8 cellular contexts compared by ENCODE assay signal in genomic region chr15:85689729-85690128, GRCh38.
DNase-seq lines count a peak whose midpoint lies in the region; ATAC-seq lines count a peak whose summit lies in the region.

No MANE protein-coding gene starts in this region.

- H3K4me1 ChIP-seq in mesendoderm (ENCODE audit: control insufficient read depth, low read depth, low read length), result peaks cover 7% of the 10 kb centered on the region

- no peak overlapping the region for H2BK120ac ChIP-seq in mesendoderm (ENCODE audit: low read depth, low read length)

- H3K27ac ChIP-seq in mesendoderm (ENCODE audit: low read depth, low read length), result peak overlapping the region; percentile 11

- H3K18ac ChIP-seq in mesendoderm (ENCODE audit: low read length), result peak overlapping the region; percentile 19

- no peaks in the 10 kb centered on the region for H3K27me3 ChIP-seq in mesendoderm (ENCODE audit: insufficient read depth, low read length, poor library complexity)

- peak overlapping the region; percentile 65 for H3K9ac ChIP-seq in mesendoderm (ENCODE audit: low read length)

- H3K56ac ChIP-seq in mesendoderm (ENCODE audit: low read length), result peak overlapping the region; percentile 90

- DNase-seq in dermis blood vessel endothelial cell (peak; percentile 75), mesendoderm (peak; percentile 78), NCI-H748 (lab: John Stamatoyannopoulos, UW; ENCODE audit: unreplicated experiment) (no peak), EL (no peak)
- peak; percentile 70 for DNase-seq in stimulated activated naive CD8-positive, alpha-beta T cell treated with anti-CD3 and anti-CD28 coated beads, Interleukin-15, Interleukin-2, amounts not matched to agents 100 U/mL and 50 U/mL, for 24 hours

- H4K5ac ChIP-seq in mesendoderm (ENCODE audit: low read length), result no peak overlapping the region

- H3K79me2 ChIP-seq in mesendoderm (ENCODE audit: control insufficient read depth, insufficient read depth, low read length), result no peaks in the 10 kb centered on the region

- no peak overlapping the region for H2BK15ac ChIP-seq in mesendoderm (replicated peaks; ENCODE audit: low read depth)

- H3K23ac ChIP-seq in mesendoderm (ENCODE audit: low read length), result peak overlapping the region; percentile 72

- H3K79me1 ChIP-seq in mesendoderm (ENCODE audit: low read length), result no peaks in the 10 kb centered on the region

- peak; percentile 39 for ATAC-seq in GM18867 (IDR thresholded peaks at IDR 0.05; ENCODE audit: unreplicated experiment)
- peak; percentile 36 for ATAC-seq in HG03139 (IDR thresholded peaks at IDR 0.05; ENCODE audit: unreplicated experiment)
- ATAC-seq in activated CD4-positive, CD25-positive, alpha-beta regulatory T cell treated with anti-CD3 and anti-CD28 coated beads, Interleukin-2, amount 50 U/mL, for 24 hours, result peak; percentile 11 to 27
- peak; percentile 64 for ATAC-seq in stimulated activated naive CD8-positive, alpha-beta T cell treated with anti-CD3 and anti-CD28 coated beads, Interleukin-15, Interleukin-2, amounts not matched to agents 100 U/mL and 50 U/mL, for 24 hours

- H4K8ac ChIP-seq in mesendoderm (ENCODE audit: low read depth, low read length), result no peak overlapping the region

- H3K4me3 ChIP-seq in mesendoderm (ENCODE audit: low read length), result no peak overlapping the region

- peak overlapping the region; percentile 64 for H2BK5ac ChIP-seq in mesendoderm (ENCODE audit: low read length)

- WGBS in mesendoderm (ENCODE audit: extremely low coverage, insufficient coverage, low lambda C conversion rate), result no CpG with 5 or more reads among the region's 9 CpGs

- peak overlapping the region; percentile 13 for H3K4me2 ChIP-seq in mesendoderm (ENCODE audit: low read length)

- H3K36me3 ChIP-seq in mesendoderm (ENCODE audit: control insufficient read depth, insufficient read depth, low read length), result peaks cover under 1% of the 10 kb centered on the region

- H2AK5ac ChIP-seq in mesendoderm (ENCODE audit: low read length), result no peak overlapping the region

- H3K4ac ChIP-seq in mesendoderm (ENCODE audit: low read depth, low read length), result no peak overlapping the region

Comparison
In these comparisons a context has a peak if more than half of its experiments do, and no peak if none do; other contexts are left out.
1. DNase-seq: peak in dermis blood vessel endothelial cell (single experiment), mesendoderm (single experiment) and stimulated activated naive CD8-positive, alpha-beta T cell treated with anti-CD3 and anti-CD28 coated beads, Interleukin-15, Interleukin-2, amounts not matched to agents 100 U/mL and 50 U/mL, for 24 hours (single experiment); none in NCI-H748 (single experiment) and EL (single experiment).
2. Peak in every context shown above with its lines, with median percentiles within 50 percentile points of each other: ATAC-seq.